In genomic region chr3:119500265-119500664, GRCh38 we compare ENCODE assay signal across 12 cellular contexts. TPM values are rescaled to one million over a fixed set of nuclear protein-coding genes. Genes with fewer than 3 reads are reported as not detected.
DNase-seq lines count a peak whose midpoint lies in the region; ATAC-seq and TF ChIP-seq lines count a peak whose summit lies in the region.
"Had no signal": no experiment of that assay in that cellular context is flagged by ENCODE, and none has a peak within 500 bp of the region (broad histone marks: within the 10 kb centered on the region; RNA-seq: fewer than 3 reads in every experiment).

No MANE protein-coding gene starts in this region.

- H2AFZ ChIP-seq in H9 (ENCODE audit: low read length) = no peak overlapping the region

- peaks cover 4% of the 10 kb centered on the region for H3K4me1 ChIP-seq in BE2C
- no peaks in the 10 kb centered on the region for H3K4me1 ChIP-seq in H9 (ENCODE audit: insufficient read depth, low read length)
- no peaks in the 10 kb centered on the region for H3K4me1 ChIP-seq in mesendoderm (ENCODE audit: control insufficient read depth, low read depth, low read length)

- no peak for ATAC-seq in activated naive CD8-positive, alpha-beta T cell treated with anti-CD3 and anti-CD28 coated beads, Interleukin-2, amount 10 ng/mL, durations not matched to agents 7 days and 5 days (ENCODE audit: low read depth)

- POLR2A ChIA-PET in activated naive CD8-positive, alpha-beta T cell treated with anti-CD3 and anti-CD28 coated beads, Interleukin-2, amount 10 ng/mL, durations not matched to agents 7 days and 5 days (lab: Charles Lee) = interaction anchor here (1.2 to 5.3 kb wide), 5 partner anchors 31 to 179 kb away, joined by 3 to 55 read pairs (median 5); partner anchors contain the start of genes CD80, POGLUT1 and TMEM39A

- H3K79me2 ChIP-seq in H9 (ENCODE audit: insufficient read depth, low read length) (no peaks in the 10 kb centered on the region; the same call in 1 of the 2 replicates), mesendoderm (ENCODE audit: control insufficient read depth, insufficient read depth, low read length) (peaks cover 10% of the 10 kb centered on the region)

- no peak overlapping the region for H2BK120ac ChIP-seq in H9 (ENCODE audit: low read depth, low read length, poor library complexity, severe bottlenecking)
- H2BK120ac ChIP-seq in mesendoderm (ENCODE audit: low read depth, low read length) = no peak overlapping the region

- H3K4me1 Mint-ChIP-seq in H9 = peaks cover 18% of the 10 kb centered on the region in 2 experiments
- H3K4me1 Mint-ChIP-seq in activated naive CD8-positive, alpha-beta T cell treated with anti-CD3 and anti-CD28 coated beads, Interleukin-2, amount 10 ng/mL, durations not matched to agents 7 days and 5 days = peaks cover 19% of the 10 kb centered on the region

- no peak overlapping the region for H3K18ac ChIP-seq in H9 (ENCODE audit: insufficient read length, low read depth, low read length)
- H3K18ac ChIP-seq in mesendoderm (ENCODE audit: low read length) = no peak overlapping the region

- no peak overlapping the region for H2AK5ac ChIP-seq in H9 (ENCODE audit: insufficient read length, low read length)
- H2AK5ac ChIP-seq in mesendoderm (ENCODE audit: low read length) = no peak overlapping the region

- no peak overlapping the region for H2BK5ac ChIP-seq in H9 (ENCODE audit: insufficient read length, low read length)
- H2BK5ac ChIP-seq in mesendoderm (ENCODE audit: low read length) = no peak overlapping the region

- H3K79me1 ChIP-seq in H9 (ENCODE audit: insufficient read depth, low read depth, low read length, poor library complexity, severe bottlenecking) = no peaks in the 10 kb centered on the region
- peaks cover 3% of the 10 kb centered on the region for H3K79me1 ChIP-seq in mesendoderm (ENCODE audit: low read length)

- H4K5ac ChIP-seq in H9 (ENCODE audit: insufficient read length, low read depth, low read length) (no peak overlapping the region), mesendoderm (ENCODE audit: low read length) (no peak overlapping the region)

- no peak overlapping the region for H2BK12ac ChIP-seq in H9 (ENCODE audit: insufficient read length, low read depth, low read length)

- H3K23me2 ChIP-seq in H9 (ENCODE audit: insufficient read length, low read depth, low read length, poor library complexity, severe bottlenecking) = peaks cover 3% of the 10 kb centered on the region

- H3T11ph ChIP-seq in H9 (ENCODE audit: low read length) = no peak overlapping the region

- H4K8ac ChIP-seq in H9 (replicated peaks; ENCODE audit: insufficient read length, low read depth, low read length) (no peak overlapping the region), mesendoderm (ENCODE audit: low read depth, low read length) (no peak overlapping the region)

- no peak overlapping the region for H3K14ac ChIP-seq in H9 (ENCODE audit: insufficient read depth, low read length)

- H2BK15ac ChIP-seq in H9 (ENCODE audit: low read depth, low read length) (no peak overlapping the region), mesendoderm (replicated peaks; ENCODE audit: low read depth) (no peak overlapping the region)

- peak overlapping the region; percentile 70 for H3K4me2 ChIP-seq in H9 (ENCODE audit: insufficient read depth, insufficient read length, low read length)
- no peak overlapping the region for H3K4me2 ChIP-seq in mesendoderm (ENCODE audit: low read length)

- H3K27ac ChIP-seq in H9 (ENCODE audit: insufficient read length, low read depth, low read length) = no peak overlapping the region
- H3K27ac ChIP-seq in mesendoderm (ENCODE audit: low read depth, low read length) = no peak overlapping the region
- no peak overlapping the region for H3K27ac ChIP-seq in dorsolateral prefrontal cortex
- H3K27ac ChIP-seq: KMS-11 had no signal

- H3K9me3 Mint-ChIP-seq in H9 = no peaks in the 10 kb centered on the region
- no peaks in the 10 kb centered on the region for H3K9me3 Mint-ChIP-seq in activated naive CD8-positive, alpha-beta T cell treated with anti-CD3 and anti-CD28 coated beads, Interleukin-2, amount 10 ng/mL, durations not matched to agents 7 days and 5 days

- no peaks in the 10 kb centered on the region; the same call in 1 of the 2 replicates for H3K27me3 Mint-ChIP-seq in H9 (ENCODE audit: low read depth)
- no peaks in the 10 kb centered on the region for H3K27me3 Mint-ChIP-seq in activated naive CD8-positive, alpha-beta T cell treated with anti-CD3 and anti-CD28 coated beads, Interleukin-2, amount 10 ng/mL, durations not matched to agents 7 days and 5 days

- H3K23ac ChIP-seq in H9 (ENCODE audit: insufficient read length, low read depth, low read length) (no peak overlapping the region), mesendoderm (ENCODE audit: low read length) (no peak overlapping the region)

- TF ChIP-seq CTCF in BE2C (IDR thresholded peaks at IDR 0.05; ENCODE audit: low read depth, low read length) (no peak), H9 (conservative IDR thresholded peaks at IDR 0.05) (no peak), dorsolateral prefrontal cortex (IDR thresholded peaks at IDR 0.05 in 54 of 56, conservative IDR thresholded peaks at IDR 0.05 in 2 of 56; ENCODE audit: low read depth in 1 of 56, partially characterized antibody in 56 of 56) (no peak)

- H3K4me3 ChIP-seq in BE2C (ENCODE audit: low read depth, low read length) (0 out of 2 replicates have a peak overlapping the region, but pooled peaks have one; percentile 19), mesendoderm (ENCODE audit: low read length) (no peak overlapping the region), dorsolateral prefrontal cortex (peak overlapping the region in 19 of 59 donors; percentile 1 to 100 (median 81))

- H3K4ac ChIP-seq in H9 (ENCODE audit: low read depth, low read length) (no peak overlapping the region), mesendoderm (ENCODE audit: low read depth, low read length) (no peak overlapping the region)

- no peaks in the 10 kb centered on the region for H4K20me1 ChIP-seq in H9 (ENCODE audit: control insufficient read depth, insufficient read depth, insufficient read length)

- peak overlapping the region; percentile 99 for H3K4me3 Mint-ChIP-seq in H9
- peak overlapping the region; percentile 99 for H3K4me3 Mint-ChIP-seq in activated naive CD8-positive, alpha-beta T cell treated with anti-CD3 and anti-CD28 coated beads, Interleukin-2, amount 10 ng/mL, durations not matched to agents 7 days and 5 days

- peaks cover 6 to 29% (median 17%) of the 10 kb centered on the region in 3 experiments; a peak in 6 of 7 replicates for H3K36me3 Mint-ChIP-seq in H9 (ENCODE audit: insufficient read depth in 1 of 3, low read depth in 3 of 3)
- peaks cover 20% of the 10 kb centered on the region for H3K36me3 Mint-ChIP-seq in activated naive CD8-positive, alpha-beta T cell treated with anti-CD3 and anti-CD28 coated beads, Interleukin-2, amount 10 ng/mL, durations not matched to agents 7 days and 5 days

- H3K27me3 ChIP-seq in BE2C (no peaks in the 10 kb centered on the region), H9 (ENCODE audit: insufficient read depth, low read length) (no peaks in the 10 kb centered on the region), mesendoderm (ENCODE audit: insufficient read depth, low read length, poor library complexity) (no peaks in the 10 kb centered on the region), dorsolateral prefrontal cortex (no peaks in the 10 kb centered on the region)

- intact Hi-C loops in dorsolateral prefrontal cortex (cut with DNase I) = no loop called here

- H2BK20ac ChIP-seq in H9 (ENCODE audit: low read depth, low read length, poor library complexity, severe bottlenecking) = no peak overlapping the region

- H3K9me3 ChIP-seq in BE2C = no peaks in the 10 kb centered on the region
- no peaks in the 10 kb centered on the region for H3K9me3 ChIP-seq in H9 (ENCODE audit: control insufficient read depth, low read depth, low read length)

- H3K56ac ChIP-seq in H9 (ENCODE audit: insufficient read length, low read depth, low read length) (no peak overlapping the region), mesendoderm (ENCODE audit: low read length) (no peak overlapping the region)

- WGBS in H9 (ENCODE audit: extremely low coverage, insufficient read length, low lambda C conversion rate) = no CpG with 5 or more reads among the region's 4 CpGs
- no CpG with 5 or more reads among the region's 4 CpGs for WGBS in mesendoderm (ENCODE audit: extremely low coverage, insufficient coverage, low lambda C conversion rate)

- H3K27ac Mint-ChIP-seq in H9 = no peak overlapping the region
- H3K27ac Mint-ChIP-seq in activated naive CD8-positive, alpha-beta T cell treated with anti-CD3 and anti-CD28 coated beads, Interleukin-2, amount 10 ng/mL, durations not matched to agents 7 days and 5 days = no peak overlapping the region

- peaks cover 15% of the 10 kb centered on the region for H3K36me3 ChIP-seq in BE2C
- H3K36me3 ChIP-seq in mesendoderm (ENCODE audit: control insufficient read depth, insufficient read depth, low read length) = no peaks in the 10 kb centered on the region

- no peak overlapping the region for H4K91ac ChIP-seq in H9 (ENCODE audit: insufficient read length, low read depth, low read length)

- H3K9ac ChIP-seq in H9 (ENCODE audit: extremely low read depth, insufficient read length, low read length) (no peak overlapping the region), mesendoderm (ENCODE audit: low read length) (peak overlapping the region; percentile 52)
- H3K9ac ChIP-seq: KMS-11 had no signal

- DNase-seq in BE2C (no peak), H9 (no peak), mesendoderm (no peak), NCI-H1694 (lab: John Stamatoyannopoulos, UW) (no peak), dorsolateral prefrontal cortex (no peak), NCI-H82 treated with DMSO at 0.1 percent for 48 hours (lab: John Stamatoyannopoulos, UW; ENCODE audit: unreplicated experiment) (no peak), amniotic stem cell (lab: John Stamatoyannopoulos, UW) (no peak)
- no peak for DNase-seq in activated naive CD8-positive, alpha-beta T cell treated with anti-CD3 and anti-CD28 coated beads, Interleukin-2, amount 10 ng/mL, durations not matched to agents 7 days and 5 days
- DNase-seq: activated CD4-positive, CD25-positive, alpha-beta regulatory T cell; NCI-H774; posterior cingulate gyrus had no signal

RNA-seq across cellular contexts. Expression of gene TIMMDC1, which starts 1.9 kb away (rescaled TPM):
- polyA plus RNA-seq in BE2C (2012; ENCODE audit: insufficient read depth, insufficient read length, low read depth) = 107 TPM
- 104 and 109 TPM in 2 replicates for total RNA-seq in H9 (2021)
- 10 to 100 TPM; 72.9 to 76.0 TPM for total RNA-seq in activated naive CD8-positive, alpha-beta T cell treated with anti-CD3 and anti-CD28 coated beads, Interleukin-2, amount 10 ng/mL, durations not matched to agents 7 days and 5 days
- polyA plus RNA-seq in mesendoderm (2013, experiment 1 of 2) = 66.7 TPM
- 65.6 TPM for polyA plus RNA-seq in mesendoderm (2013, experiment 2 of 2)
- 100 to 1,000 TPM in 18 of 120 experiments, 10 to 100 TPM in 102; 64.2 to 117 (median 91.3) TPM for total RNA-seq in dorsolateral prefrontal cortex

RNA-seq across cellular contexts. Expression of gene POGLUT1, which starts 31.5 kb away (rescaled TPM):
- polyA plus RNA-seq in BE2C (2012; ENCODE audit: insufficient read depth, insufficient read length, low read depth) = 39.8 TPM
- total RNA-seq in H9 (2021) = 22.9 and 23.3 TPM in 2 replicates
- 10 to 100 TPM; 25.1 to 27.0 TPM for total RNA-seq in activated naive CD8-positive, alpha-beta T cell treated with anti-CD3 and anti-CD28 coated beads, Interleukin-2, amount 10 ng/mL, durations not matched to agents 7 days and 5 days
- 9.5 TPM for polyA plus RNA-seq in mesendoderm (2013, experiment 1 of 2)
- polyA plus RNA-seq in mesendoderm (2013, experiment 2 of 2) = 10.0 TPM
- 10 to 100 TPM; 12.9 to 39.8 (median 23.4) TPM for total RNA-seq in dorsolateral prefrontal cortex

RNA-seq across cellular contexts. Expression of gene TMEM39A, which starts 36.9 kb away (rescaled TPM):
- 44.3 TPM for polyA plus RNA-seq in BE2C (2012; ENCODE audit: insufficient read depth, insufficient read length, low read depth)
- total RNA-seq in H9 (2021) (40.4 and 45.0 TPM in 2 replicates), dorsolateral prefrontal cortex (10 to 100 TPM in 116 of 120 experiments, 1 to 10 TPM in 4; 8.7 to 30.1 (median 18.3) TPM)
- 10 to 100 TPM; 29.8 to 35.0 TPM for total RNA-seq in activated naive CD8-positive, alpha-beta T cell treated with anti-CD3 and anti-CD28 coated beads, Interleukin-2, amount 10 ng/mL, durations not matched to agents 7 days and 5 days
- polyA plus RNA-seq in mesendoderm (2013, experiment 1 of 2) = 16.6 TPM
- 15.9 TPM for polyA plus RNA-seq in mesendoderm (2013, experiment 2 of 2)

RNA-seq across cellular contexts. Expression of gene CD80, which starts 59.1 kb away (rescaled TPM):
- not detected for polyA plus RNA-seq in BE2C (2012; ENCODE audit: insufficient read depth, insufficient read length, low read depth)
- not detected in 2 replicates for total RNA-seq in H9 (2021)
- 10 to 100 TPM; 11.6 to 15.2 TPM for total RNA-seq in activated naive CD8-positive, alpha-beta T cell treated with anti-CD3 and anti-CD28 coated beads, Interleukin-2, amount 10 ng/mL, durations not matched to agents 7 days and 5 days
- 0.07 TPM for polyA plus RNA-seq in mesendoderm (2013, experiment 1 of 2)
- polyA plus RNA-seq in mesendoderm (2013, experiment 2 of 2) = not detected
- 1 to 10 TPM in 3 of 120 experiments, under 1 TPM in 30, not detected in 87; 0.16 to 1.7 (median 0.46) TPM for total RNA-seq in dorsolateral prefrontal cortex
